8 cellular contexts compared by ENCODE assay signal in the genomic region with DNA sequence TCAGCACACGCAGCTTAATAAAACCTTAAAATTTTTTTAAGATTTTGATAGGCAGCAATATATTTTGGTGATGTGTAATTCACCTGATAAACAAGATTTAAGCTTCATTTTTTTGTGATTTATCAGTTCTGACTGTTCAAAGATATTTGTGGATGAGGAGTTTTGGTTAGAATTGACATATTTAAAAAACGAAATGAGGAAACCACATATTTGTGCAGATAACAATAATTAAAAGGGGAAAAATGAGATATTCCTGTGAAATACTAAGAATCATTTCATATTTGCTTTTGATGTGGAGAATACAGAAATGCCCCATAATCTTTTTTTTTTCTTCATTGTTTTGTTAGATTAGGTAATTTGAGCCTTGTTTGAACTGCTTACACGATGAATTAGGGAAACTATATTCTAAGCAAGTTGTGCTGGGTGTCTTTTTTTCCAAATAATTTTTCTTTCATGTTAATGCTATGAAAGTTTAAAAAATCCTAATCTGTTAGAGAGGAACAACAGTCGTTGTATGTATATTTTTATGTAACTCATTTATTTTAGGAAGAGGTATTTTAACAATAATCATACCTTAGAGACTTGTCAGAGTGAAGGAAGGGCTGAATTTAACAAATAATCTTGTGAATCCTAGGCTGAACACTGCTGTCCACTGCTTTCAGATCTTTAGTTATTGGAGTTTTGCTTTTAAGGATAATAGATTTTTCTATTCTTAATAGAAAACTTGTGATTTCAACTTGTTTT. TPM values are rescaled to one million over a fixed set of nuclear protein-coding genes. Genes with fewer than 3 reads are reported as not detected.
DNase-seq lines count a peak whose midpoint lies in the region; ATAC-seq and TF ChIP-seq lines count a peak whose summit lies in the region.

No MANE protein-coding gene starts in this region.

- H3K27me3 Mint-ChIP-seq in CD8-positive, alpha-beta memory T cell: no peaks in the 10 kb centered on the region
- peaks cover 10% of the 10 kb centered on the region for H3K27me3 Mint-ChIP-seq in neural crest cell (ENCODE audit: low read depth)

- ATAC-seq in GM18502 (IDR thresholded peaks at IDR 0.05; ENCODE audit: poor library complexity, unreplicated experiment) (no peak), GM21717 (IDR thresholded peaks at IDR 0.05; ENCODE audit: unreplicated experiment) (no peak), HG03565 (IDR thresholded peaks at IDR 0.05; ENCODE audit: unreplicated experiment) (no peak)

- H3K36me3 ChIP-seq in CD8-positive, alpha-beta memory T cell (ENCODE audit: insufficient read depth, low read length): no peaks in the 10 kb centered on the region

- DNase-seq in CD8-positive, alpha-beta memory T cell: no peak
- DNase-seq in NCI-H146 treated with DMSO at 0.1 percent for 48 hours (lab: John Stamatoyannopoulos, UW; ENCODE audit: unreplicated experiment) (peak; percentile 57), dorsolateral prefrontal cortex (no peak), neural crest cell (ENCODE audit: low read depth, low spot score) (no peak), DMS114 treated with DMSO at 0.1 percent for 48 hours (lab: John Stamatoyannopoulos, UW; ENCODE audit: unreplicated experiment) (no peak)

- H3K4me3 ChIP-seq in CD8-positive, alpha-beta memory T cell (ENCODE audit: low read length): peak overlapping the region; percentile 83
- peak overlapping the region; percentile 34 to 89 (median 77) for H3K4me3 ChIP-seq in dorsolateral prefrontal cortex

- peaks cover 38% of the 10 kb centered on the region for H3K4me1 ChIP-seq in CD8-positive, alpha-beta memory T cell (ENCODE audit: insufficient read depth, low read length)

- CTCF ChIA-PET in CD8-positive, alpha-beta memory T cell (lab: Charles Lee): interaction anchor here (1.1 to 3.0 kb wide), 3 partner anchors 10 to 239 kb away, joined by 3 to 10 read pairs (median 4); no protein-coding TSS in a partner anchor

- no peaks in the 10 kb centered on the region for H3K9me3 Mint-ChIP-seq in CD8-positive, alpha-beta memory T cell
- H3K9me3 Mint-ChIP-seq in neural crest cell: no peaks in the 10 kb centered on the region

- peak overlapping the region; percentile 88 to 95 (median 90) for H3K4me3 Mint-ChIP-seq in CD8-positive, alpha-beta memory T cell
- peak overlapping the region; percentile 91 for H3K4me3 Mint-ChIP-seq in neural crest cell

- no peak for TF ChIP-seq CTCF in dorsolateral prefrontal cortex (IDR thresholded peaks at IDR 0.05 in 54 of 56, conservative IDR thresholded peaks at IDR 0.05 in 2 of 56; ENCODE audit: low read depth in 1 of 56, partially characterized antibody in 56 of 56)
- no peak for TF ChIP-seq CTCF in neural crest cell (conservative IDR thresholded peaks at IDR 0.05)

- no peaks in the 10 kb centered on the region for H3K9me3 ChIP-seq in CD8-positive, alpha-beta memory T cell (ENCODE audit: low read length)

- intact Hi-C loops in dorsolateral prefrontal cortex (cut with DNase I): loop anchor here (5.0 to 10.0 kb wide), 3 partner anchors 91 to 404 kb away; no protein-coding TSS in a partner anchor

- H3K4me1 Mint-ChIP-seq in CD8-positive, alpha-beta memory T cell: peaks cover 59 to 62% (median 61%) of the 10 kb centered on the region in 3 donors
- H3K4me1 Mint-ChIP-seq in neural crest cell: peaks cover 49% of the 10 kb centered on the region

- peak overlapping the region; percentile 76 to 99 (median 93) for H3K27ac Mint-ChIP-seq in CD8-positive, alpha-beta memory T cell
- no peak overlapping the region for H3K27ac Mint-ChIP-seq in neural crest cell (ENCODE audit: unreplicated experiment)

- POLR2A ChIA-PET in CD8-positive, alpha-beta memory T cell (lab: Charles Lee): interaction anchor here (0.6 to 5.5 kb wide), 5 partner anchors 15 to 388 kb away, joined by 3 to 66 read pairs (median 4); no protein-coding TSS in a partner anchor

- H3K27me3 ChIP-seq in CD8-positive, alpha-beta memory T cell (ENCODE audit: insufficient read depth, low read length, poor library complexity, severe bottlenecking): no peaks in the 10 kb centered on the region
- H3K27me3 ChIP-seq in dorsolateral prefrontal cortex: no peaks in the 10 kb centered on the region

- peaks cover 0 to 27% (median 9%) of the 10 kb centered on the region in 3 donors for H3K36me3 Mint-ChIP-seq in CD8-positive, alpha-beta memory T cell
- peaks cover 5% of the 10 kb centered on the region for H3K36me3 Mint-ChIP-seq in neural crest cell (ENCODE audit: low read depth)

- H3K27ac ChIP-seq in CD8-positive, alpha-beta memory T cell (ENCODE audit: low read depth, low read length): peak overlapping the region; percentile 60
- peak overlapping the region in 57 of 59 donors; percentile 49 to 100 (median 97) for H3K27ac ChIP-seq in dorsolateral prefrontal cortex

RNA-seq across cellular contexts. Expression of gene ARID1B, which starts 4.0 kb away (rescaled TPM):
- 10 to 100 TPM; 53.0 to 57.9 TPM for total RNA-seq in CD8-positive, alpha-beta memory T cell
- 19.1 TPM for polyA plus RNA-seq in CD8-positive, alpha-beta memory T cell
- total RNA-seq in dorsolateral prefrontal cortex (100 to 1,000 TPM in 119 of 120 experiments, 10 to 100 TPM in 1; 96.8 to 200 (median 147) TPM), neural crest cell (101 and 102 TPM in 2 replicates)
